In genomic region chr12:31368666-31369361, GRCh38 we compare ENCODE assay signal across 12 cellular contexts. TPM values are rescaled to one million over a fixed set of nuclear protein-coding genes. Genes with fewer than 3 reads are reported as not detected.
A peak's percentile ranks its signal among the peaks of the same experiment; 100 is the strongest.
DNase-seq lines count a peak whose midpoint lies in the region; ATAC-seq, FAIRE-seq and TF ChIP-seq lines count a peak whose summit lies in the region.
"Had no signal": no experiment of that assay in that cellular context is flagged by ENCODE, and none has a peak within 500 bp of the region (broad histone marks: within the 10 kb centered on the region; RNA-seq: fewer than 3 reads in every experiment).

No MANE protein-coding gene starts in this region.

- H3K4me3 ChIP-seq in osteoblast (ENCODE audit: insufficient read depth, low read length): no peak overlapping the region

- no peak overlapping the region for H3K27ac ChIP-seq in osteoblast (ENCODE audit: low read depth, low read length)

- no peaks in the 10 kb centered on the region for H4K20me1 ChIP-seq in osteoblast (ENCODE audit: insufficient read depth, low read length)

- H3K36me3 ChIP-seq in osteoblast (ENCODE audit: insufficient read depth, low read length): no peaks in the 10 kb centered on the region

- TF ChIP-seq CTCF in osteoblast (IDR thresholded peaks at IDR 0.05; ENCODE audit: extremely low read depth, low read depth, low read length): no peak

- H3K9me3 ChIP-seq in osteoblast (ENCODE audit: low read depth, low read length): no peaks in the 10 kb centered on the region
- H3K9me3 ChIP-seq: SK-N-SH had no signal

- no peak for ATAC-seq in GM21576 (IDR thresholded peaks at IDR 0.05; ENCODE audit: unreplicated experiment)

- FAIRE-seq in G401.6 (lab: Jason Lieb, UNC): peak; percentile 69

- no peaks in the 10 kb centered on the region for H3K79me2 ChIP-seq in osteoblast (ENCODE audit: insufficient read depth, low read length)

- DNase-seq in NCI-H2107 (lab: John Stamatoyannopoulos, UW): peak; percentile 34
- DNase-seq in ecto neural progenitor cell (ENCODE audit: low spot score): peak; percentile 67
- peak; percentile 38 for DNase-seq in osteoblast (ENCODE audit: insufficient read length, low spot score, missing footprints)
- no peak for DNase-seq in hypothalamus (lab: John Stamatoyannopoulos, UW)
- DNase-seq in activated naive CD4-positive, alpha-beta T cell treated with anti-CD3 and anti-CD28 coated beads, Interleukin-2, amount 50 U/mL, for 16 hours: no peak
- DNase-seq in NCI-H345 treated with DMSO at 0.1 percent for 48 hours (lab: John Stamatoyannopoulos, UW; ENCODE audit: unreplicated experiment): no peak
- DNase-seq: activated CD4-positive, alpha-beta memory T cell treated with anti-CD3 and anti-CD28 coated beads, Interleukin-2, amount 10 ng/mL, durations not matched to agents 7 days and 5 days; NCI-H446; SK-N-SH; stimulated activated CD4-positive, alpha-beta T cell treated with anti-CD3 and anti-CD28 coated beads, Interleukin-2, amount 100 ng/mL, for 48 hours had no signal

- H3K4me2 ChIP-seq in osteoblast (ENCODE audit: insufficient read depth, low read length): peak overlapping the region; percentile 89
- H3K4me2 ChIP-seq: SK-N-SH had no signal

- no peaks in the 10 kb centered on the region for H3K27me3 ChIP-seq in osteoblast (ENCODE audit: insufficient read depth, low read length)

- H2AFZ ChIP-seq in osteoblast (ENCODE audit: low read length): peak overlapping the region; percentile 11

- peaks cover 12% of the 10 kb centered on the region for H3K4me1 ChIP-seq in osteoblast (ENCODE audit: insufficient read depth, low read length)

RNA-seq across cellular contexts. Expression of gene SINHCAF, which starts 42.9 kb away (rescaled TPM):
- total RNA-seq in osteoblast: 11.2 and 16.5 TPM in 2 replicates

Comparison
In these comparisons a context has a peak if more than half of its experiments do, and no peak if none do; other contexts are left out.
1. DNase-seq: peak in NCI-H2107 (single experiment), ecto neural progenitor cell (single experiment) and osteoblast (single experiment); none in hypothalamus (0 of 51), activated naive CD4-positive, alpha-beta T cell treated with anti-CD3 and anti-CD28 coated beads, Interleukin-2, amount 50 U/mL, for 16 hours (single experiment) and NCI-H345 treated with DMSO at 0.1 percent for 48 hours (single experiment).